In the genomic region with DNA sequence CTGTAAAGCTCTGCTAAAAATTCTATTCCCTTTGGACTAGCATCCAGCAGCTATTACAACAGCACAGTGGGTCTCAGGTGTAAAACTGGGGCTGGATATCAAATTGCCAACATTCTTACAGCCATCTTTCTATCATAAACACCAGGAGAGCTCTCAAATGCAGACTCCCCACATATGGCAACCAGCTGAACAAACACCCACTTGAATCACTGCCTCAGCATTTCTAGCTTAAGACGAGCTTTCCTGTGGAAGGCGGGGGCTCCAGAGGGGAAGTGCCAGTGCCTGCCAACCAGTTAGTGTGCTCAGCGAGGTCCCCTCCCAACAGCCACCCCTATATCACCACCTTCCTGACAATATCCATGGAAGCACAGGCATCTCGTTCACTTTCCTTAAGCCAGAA, we compare ENCODE assay signal across 11 cellular contexts.
DNase-seq lines count a peak whose midpoint lies in the region; ATAC-seq, FAIRE-seq and TF ChIP-seq lines count a peak whose summit lies in the region.
"Had no signal": no experiment of that assay in that cellular context is flagged by ENCODE, and none has a peak within 500 bp of the region (broad histone marks: within the 10 kb centered on the region; RNA-seq: fewer than 3 reads in every experiment).

No MANE protein-coding gene starts in this region.

- H3K4me3 ChIP-seq in WERI-Rb-1 (ENCODE audit: low read depth, low read length) (no peak overlapping the region), mucosa of descending colon (no peak overlapping the region)

- intact Hi-C loops in mucosa of descending colon (cut with DNase I, micrococcal nuclease): no loop called here

- ATAC-seq in mucosa of descending colon (no peak), HG03139 (IDR thresholded peaks at IDR 0.05; ENCODE audit: unreplicated experiment) (no peak)

- peaks cover 15% of the 10 kb centered on the region for H3K36me3 ChIP-seq in WERI-Rb-1
- no peaks in the 10 kb centered on the region for H3K36me3 ChIP-seq in mucosa of descending colon (ENCODE audit: low read depth)

- H3K27me3 ChIP-seq in WERI-Rb-1 (ENCODE audit: insufficient read depth, low read depth, severe bottlenecking): no peaks in the 10 kb centered on the region

- H3K9me3 ChIP-seq in WERI-Rb-1 (ENCODE audit: severe bottlenecking) (peaks cover 10% of the 10 kb centered on the region), mucosa of descending colon (no peaks in the 10 kb centered on the region)

- peak overlapping the region; percentile 83 for H3K27ac ChIP-seq in WERI-Rb-1

- DNase-seq in AG08395 (ENCODE audit: low spot score) (peak; percentile 68), NCI-H1105 (lab: John Stamatoyannopoulos, UW) (peak; percentile 27), WERI-Rb-1 (no peak), iris pigment epithelial cell (ENCODE audit: low read depth) (peak; percentile 88), mucosa of descending colon (no peak), frontal cortex (ENCODE audit: low spot score in 2 of 2) (no peak), globus pallidus (ENCODE audit: low spot score) (no peak)
- DNase-seq: CD4-positive, CD25-positive, alpha-beta regulatory T cell; OCI-M1; retina had no signal

- H3K4me1 ChIP-seq in mucosa of descending colon (ENCODE audit: low read depth): no peaks in the 10 kb centered on the region

- TF ChIP-seq CTCF in WERI-Rb-1 (IDR thresholded peaks at IDR 0.05; ENCODE audit: low read depth, low read length): no peak
- TF ChIP-seq CTCF in mucosa of descending colon (IDR thresholded peaks at IDR 0.05): no peak

- FAIRE-seq in frontal cortex (lab: Jason Lieb, UNC): no peak

Comparison
In these comparisons a context has a peak if more than half of its experiments do, and no peak if none do; other contexts are left out.
1. DNase-seq: peak in AG08395 (single experiment), NCI-H1105 (single experiment) and iris pigment epithelial cell (single experiment); none in WERI-Rb-1 (single experiment), mucosa of descending colon (0 of 3), frontal cortex (0 of 2) and globus pallidus (single experiment).